In the genomic region with DNA sequence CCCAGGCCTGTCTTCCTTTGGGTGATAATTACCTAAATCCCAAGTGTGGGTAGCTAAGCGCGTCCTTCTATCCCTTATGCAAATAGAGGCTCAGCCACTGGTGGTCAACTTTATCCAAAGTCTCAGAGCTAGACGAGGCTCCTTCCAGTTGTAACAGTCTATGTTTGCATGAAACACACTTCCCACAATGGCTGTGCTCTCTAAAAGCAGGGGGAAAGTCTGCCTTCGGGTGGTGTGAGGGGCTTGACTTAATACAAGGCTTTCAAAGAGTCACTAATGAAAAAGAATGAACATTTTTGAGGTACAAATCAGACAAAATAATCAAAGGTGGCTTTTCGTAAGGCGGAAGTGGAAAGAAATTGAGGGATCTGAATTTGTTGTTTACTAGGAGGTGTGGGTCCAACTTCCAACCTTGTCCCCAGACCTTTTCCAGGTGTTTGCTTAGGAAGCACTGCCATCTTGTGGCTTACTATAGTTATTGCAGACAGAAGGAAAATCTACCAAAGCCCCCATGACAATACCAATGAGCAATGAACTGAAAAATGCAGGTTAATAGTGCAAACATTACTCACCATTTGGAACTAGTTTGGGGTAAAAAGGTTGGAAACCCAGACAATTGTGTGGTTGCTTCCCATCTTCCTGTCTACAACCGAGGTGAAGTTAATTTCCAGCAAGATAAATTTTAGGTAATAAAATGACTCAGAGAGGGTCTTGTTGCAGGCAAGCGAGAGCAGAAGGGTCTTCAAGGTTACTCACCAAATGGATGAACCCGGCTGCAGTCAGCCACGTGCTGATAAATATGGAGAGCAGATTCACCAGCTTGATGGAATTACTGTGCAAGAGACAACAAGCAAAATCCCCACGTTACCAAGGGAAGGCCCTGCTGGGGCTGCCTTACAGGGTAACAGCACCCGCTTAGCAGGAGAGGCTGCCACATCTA, we compare ENCODE assay signal across 8 cellular contexts.
A peak's percentile ranks its signal among the peaks of the same experiment; 100 is the strongest.
DNase-seq lines count a peak whose midpoint lies in the region; ATAC-seq, FAIRE-seq and TF ChIP-seq lines count a peak whose summit lies in the region.

No MANE protein-coding gene starts in this region.

- H3K27ac ChIP-seq in SU-DHL-6 (ENCODE audit: low read depth, low read length) (no peak overlapping the region), ovary (no peak overlapping the region)

- TF ChIP-seq POLR2A in GM12892 (IDR thresholded peaks at IDR 0.05; ENCODE audit: low read depth, low read length) = no peak
- TF ChIP-seq POLR2A in ovary (IDR thresholded peaks at IDR 0.05) = no peak

- DNase-seq in Ammon's horn (ENCODE audit: low spot score) (peak; percentile 45), GM12892 (ENCODE audit: insufficient read length) (no peak), foreskin fibroblast (peak; percentile 65 to 86), ovary (no peak), COLO668 (lab: John Stamatoyannopoulos, UW; ENCODE audit: unreplicated experiment) (no peak)

- no peak overlapping the region for H3K9ac ChIP-seq in SU-DHL-6 (ENCODE audit: low read length)

- peaks cover 4% of the 10 kb centered on the region for H3K4me1 ChIP-seq in ovary (ENCODE audit: insufficient read depth)

- no peaks in the 10 kb centered on the region for H3F3A ChIP-seq in SU-DHL-6 (ENCODE audit: insufficient read depth)

- FAIRE-seq in GM12892 (lab: Jason Lieb, UNC) = peak; percentile 53

- H4K20me1 ChIP-seq in SU-DHL-6 (ENCODE audit: low read depth, low read length) = no peaks in the 10 kb centered on the region

- intact Hi-C loops in ovary (cut with DNase I) = no loop called here

- H3K9me3 ChIP-seq in SU-DHL-6 (ENCODE audit: insufficient read depth, low read length) = no peaks in the 10 kb centered on the region
- H3K9me3 ChIP-seq in ovary = no peaks in the 10 kb centered on the region

- WGBS in ovary, 3 donors = 48 to 54% (median 50%) methylated on average over 12 of the region's 12 CpGs

- no peaks in the 10 kb centered on the region for H3K79me2 ChIP-seq in SU-DHL-6 (ENCODE audit: insufficient read depth, low read length)

- H3K4me2 ChIP-seq in SU-DHL-6 (ENCODE audit: low read depth, low read length, poor library complexity, severe bottlenecking) = no peak overlapping the region

- H3K9me2 ChIP-seq in SU-DHL-6 (replicated peaks; ENCODE audit: insufficient read depth, low read length) = no peaks in the 10 kb centered on the region

- TF ChIP-seq RAD21 in Ishikawa (IDR thresholded peaks at IDR 0.05; ENCODE audit: low read depth) = peak; percentile 90

- ATAC-seq in GM18861 (IDR thresholded peaks at IDR 0.05; ENCODE audit: unreplicated experiment) = no peak

- no peak overlapping the region for H2AFZ ChIP-seq in SU-DHL-6 (ENCODE audit: low read depth, low read length, severe bottlenecking)

- TF ChIP-seq CTCF in SU-DHL-6 (IDR thresholded peaks at IDR 0.05; ENCODE audit: insufficient read depth, low read length, poor library complexity, severe bottlenecking) = peak; percentile 60
- peak; percentile 72 for TF ChIP-seq CTCF in foreskin fibroblast (IDR thresholded peaks at IDR 0.05; ENCODE audit: low read depth, low read length)
- peak; percentile 53 to 70 (median 69) for TF ChIP-seq CTCF in ovary (IDR thresholded peaks at IDR 0.05)

- no peaks in the 10 kb centered on the region for H3K27me3 ChIP-seq in SU-DHL-6 (ENCODE audit: low read length)
- H3K27me3 ChIP-seq in ovary = no peaks in the 10 kb centered on the region

- no peak overlapping the region for H3K4me3 ChIP-seq in SU-DHL-6 (ENCODE audit: insufficient read depth, low read length, poor library complexity, severe bottlenecking)
- H3K4me3 ChIP-seq in foreskin fibroblast (ENCODE audit: low read depth in 1 of 2, low read length in 2 of 2) = no peak overlapping the region
- H3K4me3 ChIP-seq in ovary = no peak overlapping the region

- H3K36me3 ChIP-seq in SU-DHL-6 (ENCODE audit: low read length) = no peaks in the 10 kb centered on the region
- H3K36me3 ChIP-seq in ovary = no peaks in the 10 kb centered on the region

- TF ChIP-seq EP300 in Ishikawa (IDR thresholded peaks at IDR 0.05; ENCODE audit: borderline replicate concordance) (no peak), ovary (IDR thresholded peaks at IDR 0.05) (no peak)

TF ChIP-seq in Ishikawa, 13 proteins besides CTCF, POLR2A, EP300 and RAD21:
- no peak for TF ChIP-seq CREB1 (IDR thresholded peaks at IDR 0.05; ENCODE audit: low read depth)
- TF ChIP-seq REST (IDR thresholded peaks at IDR 0.05; ENCODE audit: low read depth) = no peak
- TF ChIP-seq, protein P1, sequence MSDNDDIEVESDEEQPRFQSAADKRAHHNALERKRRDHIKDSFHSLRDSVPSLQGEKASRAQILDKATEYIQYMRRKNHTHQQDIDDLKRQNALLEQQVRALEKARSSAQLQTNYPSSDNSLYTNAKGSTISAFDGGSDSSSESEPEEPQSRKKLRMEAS (IDR thresholded peaks at IDR 0.05) = no peak
- no peak for TF ChIP-seq FOXM1 (IDR thresholded peaks at IDR 0.05; ENCODE audit: borderline replicate concordance, low read depth)
- TF ChIP-seq TAF1 (IDR thresholded peaks at IDR 0.05; ENCODE audit: low read depth) = no peak
- TF ChIP-seq TCF12 (IDR thresholded peaks at IDR 0.05; ENCODE audit: low read depth) = no peak
- TF ChIP-seq TEAD4 (IDR thresholded peaks at IDR 0.05) = no peak
- TF ChIP-seq CEBPB (IDR thresholded peaks at IDR 0.05) = no peak
- no peak for TF ChIP-seq NFIC (IDR thresholded peaks at IDR 0.05)
- no peak for TF ChIP-seq YY1 (IDR thresholded peaks at IDR 0.05; ENCODE audit: low read depth)
- TF ChIP-seq USF1 (IDR thresholded peaks at IDR 0.05) = no peak
- TF ChIP-seq ZBTB7A (IDR thresholded peaks at IDR 0.05; ENCODE audit: low read depth) = no peak
- TF ChIP-seq EGR1 (IDR thresholded peaks at IDR 0.05) = no peak

Comparison
In these comparisons a context has a peak if more than half of its experiments do, and no peak if none do; other contexts are left out.
1. DNase-seq: peak in Ammon's horn (single experiment) and foreskin fibroblast (2 of 2); none in GM12892 (single experiment), ovary (0 of 5) and COLO668 (single experiment).
2. Peak in every context shown above with its lines, with median percentiles within 50 percentile points of each other: CTCF ChIP-seq.